ENCODE assay signal across 9 cellular contexts in the genomic region with DNA sequence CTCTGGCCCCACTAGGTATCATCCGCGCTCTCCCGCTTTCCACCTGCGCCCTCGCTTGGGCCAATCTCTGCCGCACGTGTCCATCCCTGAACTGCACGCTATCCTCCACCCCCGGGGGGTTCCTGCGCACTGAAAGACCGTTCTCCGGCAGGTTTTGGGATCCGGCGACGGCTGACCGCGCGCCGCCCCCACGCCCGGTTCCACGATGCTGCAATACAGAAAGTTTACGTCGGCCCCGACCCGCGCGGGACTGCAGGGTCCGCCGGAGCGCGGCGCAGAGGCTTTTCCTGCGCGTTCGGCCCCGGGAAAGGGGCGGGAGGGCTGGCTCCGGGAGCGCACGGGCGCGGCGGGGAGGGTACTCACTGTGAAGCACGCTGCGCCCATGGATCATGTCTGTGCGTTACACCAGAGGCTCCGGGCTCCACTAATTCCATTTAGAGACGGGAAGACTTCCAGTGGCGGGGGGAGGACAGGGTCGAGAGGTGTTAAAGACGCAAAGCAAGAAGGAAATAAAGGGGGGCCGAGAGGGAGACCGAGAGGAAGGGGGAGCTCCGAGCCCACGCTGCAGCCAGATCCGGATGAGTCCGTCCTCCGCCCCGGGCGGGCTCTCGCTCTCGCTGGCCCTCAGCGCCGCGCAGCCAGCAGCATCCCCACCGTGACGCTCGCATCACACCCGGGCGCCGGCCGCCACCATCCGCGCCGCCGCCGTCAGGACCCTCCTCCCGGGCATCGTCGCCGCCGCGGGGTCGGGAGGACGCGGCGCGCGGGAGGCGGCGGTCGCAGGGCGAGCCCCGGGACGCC. TPM values are rescaled to one million over a fixed set of nuclear protein-coding genes. Genes with fewer than 3 reads are reported as not detected.
DNase-seq lines count a peak whose midpoint lies in the region; ATAC-seq and TF ChIP-seq lines count a peak whose summit lies in the region.
"Had no signal": no experiment of that assay in that cellular context is flagged by ENCODE, and none has a peak within 500 bp of the region (broad histone marks: within the 10 kb centered on the region; RNA-seq: fewer than 3 reads in every experiment).

No MANE protein-coding gene starts in this region.

- H4K20me1 ChIP-seq in DND-41 (ENCODE audit: insufficient read depth, low read length) = peaks cover 3% of the 10 kb centered on the region; the same call in 1 of the 2 replicates

- H3K4me3 ChIP-seq in DND-41 (ENCODE audit: low read depth in 1 of 2, low read length in 2 of 2) (peak overlapping the region; percentile 55 to 86; a peak in 3 of 4 replicates), HUES48 (ENCODE audit: low read depth, low read length) (peak overlapping the region; percentile 84), neuron (ENCODE audit: low read length) (peak overlapping the region; percentile 66), BE2C (ENCODE audit: low read depth, low read length) (no peak overlapping the region)

- H3K4me1 ChIP-seq in DND-41 (ENCODE audit: insufficient read depth, low read length) (peaks cover 56% of the 10 kb centered on the region), HUES48 (ENCODE audit: control insufficient read depth, insufficient read depth, low read length) (peaks cover 31% of the 10 kb centered on the region), neuron (ENCODE audit: insufficient read depth, low read length) (peaks cover 3% of the 10 kb centered on the region), BE2C (no peaks in the 10 kb centered on the region)

- H3K27me3 ChIP-seq in DND-41 (ENCODE audit: insufficient read depth, low read length, poor library complexity) (peaks cover 8% of the 10 kb centered on the region), HUES48 (ENCODE audit: control insufficient read depth, insufficient read depth, low read length) (peaks cover 51% of the 10 kb centered on the region), neuron (ENCODE audit: insufficient read depth, low read length) (peaks cover 24% of the 10 kb centered on the region), BE2C (peaks cover 22% of the 10 kb centered on the region)

- peaks cover 35% of the 10 kb centered on the region for H3K79me2 ChIP-seq in DND-41 (ENCODE audit: insufficient read depth, low read length)

- peak overlapping the region; percentile 73 for H3K27ac ChIP-seq in DND-41 (ENCODE audit: low read length)
- no peak overlapping the region for H3K27ac ChIP-seq in HUES48 (ENCODE audit: low read depth, low read length)

- ATAC-seq in DND-41 (ENCODE audit: insufficient read depth, low read depth) = peak; percentile 47
- ATAC-seq in GM18907 (IDR thresholded peaks at IDR 0.05; ENCODE audit: unreplicated experiment) = no peak

- DNase-seq in DND-41 (peak; percentile 38), astrocyte of the hippocampus (ENCODE audit: low read depth, low spot score) (peak; percentile 62), BE2C (no peak), NCI-H187 (lab: John Stamatoyannopoulos, UW) (no peak), DMS79 (lab: John Stamatoyannopoulos, UW) (no peak)
- DNase-seq: activated CD4-positive, alpha-beta T cell treated with anti-CD3 and anti-CD28 coated beads, Interleukin-2, amount 10 ng/mL, durations not matched to agents 24 days and 14 days had no signal

- peak overlapping the region; percentile 72 for H3K4me2 ChIP-seq in DND-41 (ENCODE audit: insufficient read depth, low read length)

- no peaks in the 10 kb centered on the region for H3K9me3 ChIP-seq in DND-41 (ENCODE audit: insufficient read depth, low read length, severe bottlenecking)
- no peaks in the 10 kb centered on the region for H3K9me3 ChIP-seq in HUES48 (ENCODE audit: control insufficient read depth, insufficient read depth, low read length)
- H3K9me3 ChIP-seq in neuron (ENCODE audit: low read length) = no peaks in the 10 kb centered on the region
- no peaks in the 10 kb centered on the region for H3K9me3 ChIP-seq in BE2C

- no peak for TF ChIP-seq CTCF in DND-41 (IDR thresholded peaks at IDR 0.05; ENCODE audit: borderline replicate concordance, extremely low read depth, low read length, poor library complexity, severe bottlenecking)
- TF ChIP-seq CTCF in BE2C (IDR thresholded peaks at IDR 0.05; ENCODE audit: low read depth, low read length) = no peak

- H3K9ac ChIP-seq in DND-41 (ENCODE audit: low read depth, low read length) (peak overlapping the region; percentile 87), HUES48 (ENCODE audit: low read depth, low read length) (0 out of 2 replicates have a peak overlapping the region, but pooled peaks have one; percentile 7)

- H3K36me3 ChIP-seq in DND-41 (ENCODE audit: insufficient read depth, low read length) (peaks cover 32% of the 10 kb centered on the region), HUES48 (ENCODE audit: control insufficient read depth, insufficient read depth, low read length) (peaks cover 14% of the 10 kb centered on the region), neuron (ENCODE audit: insufficient read depth, low read length) (peaks cover 2% of the 10 kb centered on the region), BE2C (no peaks in the 10 kb centered on the region)

- peak overlapping the region; percentile 69 for H2AFZ ChIP-seq in DND-41 (ENCODE audit: low read depth, low read length)
- peak overlapping the region; percentile 97 for H2AFZ ChIP-seq in neuron (ENCODE audit: low read depth, low read length)

RNA-seq across cellular contexts. Expression of a gene that starts 0.7 kb away (rescaled TPM):
- polyA plus RNA-seq in BE2C (2012; ENCODE audit: insufficient read depth, insufficient read length, low read depth) = not detected

Comparison
In these comparisons a context has a peak if more than half of its experiments do, and no peak if none do; other contexts are left out.
1. DNase-seq: peak in DND-41 (single experiment) and astrocyte of the hippocampus (single experiment); none in BE2C (single experiment), NCI-H187 (0 of 2) and DMS79 (single experiment).